In the genomic region with DNA sequence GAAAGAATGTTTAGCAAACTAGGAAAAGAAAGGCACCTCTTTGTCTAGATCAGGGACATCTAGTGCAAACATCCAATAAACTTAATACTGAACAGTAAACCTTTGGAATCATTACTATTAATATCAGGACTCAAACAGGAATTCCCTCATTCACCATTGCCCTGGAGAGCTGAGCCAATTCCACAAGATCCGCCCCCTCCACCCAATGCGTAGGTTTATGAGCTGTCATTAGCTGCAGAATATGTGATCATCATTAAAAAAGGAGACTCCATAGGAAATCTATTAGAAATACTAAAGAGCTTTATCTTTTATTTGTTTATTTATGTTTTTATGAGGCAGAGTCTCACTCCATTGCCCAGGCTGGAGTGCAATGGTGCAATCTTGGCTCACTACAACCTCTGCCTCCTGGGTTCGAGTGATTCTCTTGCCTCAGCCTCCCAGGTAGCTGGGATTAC, we compare ENCODE assay signal across 18 cellular contexts. TPM values are rescaled to one million over a fixed set of nuclear protein-coding genes. Genes with fewer than 3 reads are reported as not detected.
"Had no signal": no experiment of that assay in that cellular context is flagged by ENCODE, and none has a peak within 500 bp of the region (broad histone marks: within the 10 kb centered on the region; RNA-seq: fewer than 3 reads in every experiment).

No MANE protein-coding gene starts in this region.

- DNase-seq: activated CD4-positive, alpha-beta T cell treated with anti-CD3 and anti-CD28 coated beads for 36 hours; activated CD4-positive, alpha-beta T cell treated with anti-CD3 and anti-CD28 coated beads, Interleukin-2, amount 50 U/mL, for 48 hours; effector CD8-positive, alpha-beta T cell; hypothalamus; lower lobe of right lung; natural killer cell; right lobe of liver; stimulated activated CD4-positive, alpha-beta T cell treated with anti-CD3 and anti-CD28 coated beads, Interleukin-4, amount 100 ng/mL, for 1 hour had no signal

- H3K27ac ChIP-seq: esophagus muscularis mucosa, lower lobe of right lung, ovary, right lobe of liver had no signal

- H3K4me1 ChIP-seq: right lobe of liver had no signal

- H3K36me3 ChIP-seq: esophagus muscularis mucosa, lower lobe of right lung, ovary, right lobe of liver had no signal

- H3K27me3 ChIP-seq: ovary had no signal

- ATAC-seq: activated CD4-positive, alpha-beta T cell treated with anti-CD3 and anti-CD28 coated beads for 36 hours; natural killer cell; WTC11 had no signal

- H3K4me3 ChIP-seq: esophagus muscularis mucosa, lower lobe of right lung, ovary, right lobe of liver, smooth muscle cell had no signal

- H3K9me3 ChIP-seq: esophagus muscularis mucosa, lower lobe of right lung, ovary, right lobe of liver had no signal

RNA-seq across cellular contexts. Expression of gene IL17REL, which starts 5.5 kb away (rescaled TPM):
- total RNA-seq: bronchial epithelial cell, esophagus muscularis mucosa, mesenteric fat pad, natural killer cell, right lobe of liver, urinary bladder had no signal
- polyA plus RNA-seq: smooth muscle cell had no signal

RNA-seq across cellular contexts. Expression of gene TTLL8, which starts 51.0 kb away (rescaled TPM):
- total RNA-seq: activated CD4-positive, alpha-beta T cell treated with anti-CD3 and anti-CD28 coated beads for 36 hours; bronchial epithelial cell; cerebellum; esophagus muscularis mucosa; lower lobe of right lung; mesenteric fat pad; natural killer cell; ovary; pulmonary artery endothelial cell; right lobe of liver; smooth muscle cell; urinary bladder; WTC11 had no signal
- polyA plus RNA-seq: ovary, thymus, urinary bladder had no signal
